ENCODE assay signal across 9 cellular contexts in the genomic region with DNA sequence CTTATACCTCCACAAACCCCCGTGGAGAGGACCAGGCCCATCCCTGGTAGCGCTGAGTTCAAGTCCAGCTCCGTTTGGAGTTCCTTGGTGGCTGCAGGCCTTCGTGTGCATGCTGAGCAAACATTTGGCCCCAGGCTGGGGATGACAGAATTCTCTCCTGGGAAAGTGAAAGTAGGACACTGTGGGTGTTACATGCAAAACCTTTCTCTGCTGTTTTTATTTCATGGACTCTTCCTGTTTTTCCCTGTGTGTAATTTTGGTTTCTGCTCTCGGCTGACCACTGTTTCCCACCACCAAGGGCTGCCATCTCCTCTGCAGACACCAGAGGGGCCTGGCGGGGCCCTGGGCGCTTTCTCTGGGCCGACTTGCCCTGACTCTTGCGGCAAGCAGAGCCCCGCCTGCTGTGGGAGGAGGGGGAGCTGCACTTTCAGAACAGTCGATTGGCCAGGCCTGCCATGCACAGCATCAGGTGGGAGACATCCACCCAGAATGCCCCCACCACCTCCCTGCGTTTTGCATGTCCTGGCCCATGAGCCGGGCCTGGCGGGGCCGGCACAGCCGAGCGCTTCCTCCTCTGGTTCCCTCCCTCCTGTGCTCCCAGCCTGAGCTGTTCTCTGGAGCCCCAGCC.
DNase-seq lines count a peak whose midpoint lies in the region; ATAC-seq and TF ChIP-seq lines count a peak whose summit lies in the region.
"Had no signal": no experiment of that assay in that cellular context is flagged by ENCODE, and none has a peak within 500 bp of the region (broad histone marks: within the 10 kb centered on the region; RNA-seq: fewer than 3 reads in every experiment).

No MANE protein-coding gene starts in this region.

- WGBS in esophagus muscularis mucosa = 35% methylated on average over 13 of the region's 17 CpGs

- peak overlapping the region; percentile 66 to 84 (median 76) for H3K4me3 Mint-ChIP-seq in naive thymus-derived CD8-positive, alpha-beta T cell

- H3K27me3 ChIP-seq in esophagus muscularis mucosa (no peaks in the 10 kb centered on the region), tibial artery (no peaks in the 10 kb centered on the region)

- POLR2A ChIA-PET in naive thymus-derived CD8-positive, alpha-beta T cell (lab: Charles Lee) = interaction anchor here (1.0 kb wide), 1 partner anchor 10 kb away, joined by 3 read pairs; no protein-coding TSS in a partner anchor

- no peaks in the 10 kb centered on the region for H3K36me3 ChIP-seq in esophagus muscularis mucosa
- peaks cover 0 to 9% (median 0%) of the 10 kb centered on the region in 3 donors for H3K36me3 ChIP-seq in tibial artery

- TF ChIP-seq POLR2A in esophagus muscularis mucosa (IDR thresholded peaks at IDR 0.05; ENCODE audit: low read depth) = no peak

- peaks cover 6 to 30% (median 14%) of the 10 kb centered on the region in 4 donors for H3K4me1 Mint-ChIP-seq in naive thymus-derived CD8-positive, alpha-beta T cell

- DNase-seq in 8988T = peak; percentile 69
- peak; percentile 61 to 74 for DNase-seq in activated CD4-positive, alpha-beta T cell treated with anti-CD3 and anti-CD28 coated beads, Interleukin-2, amount 50 U/mL, for 48 hours
- no peak for DNase-seq in esophagus muscularis mucosa (ENCODE audit: extremely low spot score)
- peak in 4 of 10 donors; percentile 10 to 69 (median 24) for DNase-seq in naive thymus-derived CD8-positive, alpha-beta T cell
- peak; percentile 71 to 83 for DNase-seq in tibial artery
- no peak for DNase-seq in NCI-H2107 (lab: John Stamatoyannopoulos, UW)

- ATAC-seq in GM19023 (IDR thresholded peaks at IDR 0.05; ENCODE audit: unreplicated experiment) (peak; percentile 61), HG03135 (IDR thresholded peaks at IDR 0.05; ENCODE audit: unreplicated experiment) (peak; percentile 61)
- peak; percentile 65 to 73 for ATAC-seq in naive thymus-derived CD8-positive, alpha-beta T cell

- H3K27ac Mint-ChIP-seq in naive thymus-derived CD8-positive, alpha-beta T cell = peak overlapping the region in 6 of 10 donors; percentile 49 to 92 (median 66)

- H3K27me3 Mint-ChIP-seq in naive thymus-derived CD8-positive, alpha-beta T cell = peaks cover 0 to 3% (median 0%) of the 10 kb centered on the region in 5 donors

- peak overlapping the region; percentile 77 to 83 (median 78) for H3K27ac ChIP-seq in esophagus muscularis mucosa (replicated peaks in 1 of 4)
- peak overlapping the region; percentile 72 to 80 for H3K27ac ChIP-seq in tibial artery
- H3K27ac ChIP-seq: epithelial cell of prostate had no signal

- peaks cover 18 to 23% (median 22%) of the 10 kb centered on the region in 4 donors for H3K4me1 ChIP-seq in esophagus muscularis mucosa
- H3K4me1 ChIP-seq in tibial artery = peaks cover 0 to 27% (median 20%) of the 10 kb centered on the region in 4 donors

- peaks cover 0 to 1% (median 0%) of the 10 kb centered on the region in 3 donors for H3K36me3 Mint-ChIP-seq in naive thymus-derived CD8-positive, alpha-beta T cell

- intact Hi-C loops in esophagus muscularis mucosa (cut with DNase I) (loop anchor here (5.0 to 10.0 kb wide), 2 partner anchors 105 to 117 kb away; no protein-coding TSS in a partner anchor), tibial artery (cut with DNase I; ENCODE audit: low total_unique reads) (loop anchor here (10.0 kb wide), 2 partner anchors 117 to 893 kb away; no protein-coding TSS in a partner anchor)

- H3K9me3 ChIP-seq in esophagus muscularis mucosa (no peaks in the 10 kb centered on the region), tibial artery (no peaks in the 10 kb centered on the region)

- no peak for TF ChIP-seq EP300 in esophagus muscularis mucosa (IDR thresholded peaks at IDR 0.05)

- TF ChIP-seq CTCF in esophagus muscularis mucosa (IDR thresholded peaks at IDR 0.05) (peak in 1 of 3 experiments; percentile 34), tibial artery (IDR thresholded peaks at IDR 0.05) (peak; percentile 43 to 48)

- H3K9me3 Mint-ChIP-seq in naive thymus-derived CD8-positive, alpha-beta T cell = no peaks in the 10 kb centered on the region

- peak overlapping the region; percentile 44 to 47 (median 46) for H3K4me3 ChIP-seq in esophagus muscularis mucosa
- H3K4me3 ChIP-seq in tibial artery = peak overlapping the region; percentile 41 to 47

Comparison
In these comparisons a context has a peak if more than half of its experiments do, and no peak if none do; other contexts are left out.
1. DNase-seq: peak in 8988T (single experiment), activated CD4-positive, alpha-beta T cell treated with anti-CD3 and anti-CD28 coated beads, Interleukin-2, amount 50 U/mL, for 48 hours (2 of 2) and tibial artery (2 of 2); none in esophagus muscularis mucosa (single experiment) and NCI-H2107 (single experiment).
2. Peak in every context shown above with its lines, with median percentiles within 50 percentile points of each other: ATAC-seq.